ENCODE assay signal across 2 cellular contexts in the genomic region with DNA sequence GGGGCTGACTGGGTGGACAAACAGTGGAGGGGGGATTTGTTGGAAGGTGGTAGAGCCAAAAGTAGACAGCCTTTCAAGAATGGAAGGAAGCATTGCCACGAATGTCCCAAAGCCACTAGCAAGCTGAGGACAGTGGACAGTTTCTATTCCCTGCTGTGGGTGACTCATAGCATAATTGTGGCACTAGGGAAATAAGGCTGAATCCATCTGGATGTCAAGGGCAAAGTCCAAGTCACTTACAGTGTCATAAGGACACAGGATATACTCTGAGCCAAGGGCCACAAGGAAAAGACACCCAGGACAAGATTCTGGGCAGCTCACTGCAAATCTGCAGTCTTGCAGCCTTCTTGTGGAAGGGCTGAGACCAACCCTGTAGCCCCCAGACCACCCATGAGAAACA.
TF ChIP-seq lines count a peak whose summit lies in the region.

No MANE protein-coding gene starts in this region.

TF ChIP-seq in H1, 55 proteins besides CTCF, POLR2A, EP300 and RAD21:
- TF ChIP-seq SP2 (IDR thresholded peaks at IDR 0.05; ENCODE audit: low read length) (no peak), POU5F1 (IDR thresholded peaks at IDR 0.05; ENCODE audit: low read depth, low read length) (no peak), JUN (IDR thresholded peaks at IDR 0.05; ENCODE audit: low read depth, low read length) (no peak), TAF7 (optimal IDR thresholded peaks at IDR 0.05; ENCODE audit: borderline replicate concordance, low read depth, low read length) (no peak), GTF2F1 (IDR thresholded peaks at IDR 0.05; ENCODE audit: borderline replicate concordance, low read depth, low read length) (no peak), BCL11A (IDR thresholded peaks at IDR 0.05; ENCODE audit: low read depth in 2 of 2, low read length in 2 of 2) (no peak), CHD2 (IDR thresholded peaks at IDR 0.05; ENCODE audit: low read length) (no peak), EGR1 (IDR thresholded peaks at IDR 0.05; ENCODE audit: borderline replicate concordance, low read depth, low read length) (no peak), EZH2 (IDR thresholded peaks at IDR 0.05; ENCODE audit: low read depth, low read length, severe bottlenecking) (no peak), RNF2 (IDR thresholded peaks at IDR 0.05; ENCODE audit: borderline replicate concordance, low read depth, low read length, missing control alignments, poor library complexity, severe bottlenecking) (no peak), BRCA1 (IDR thresholded peaks at IDR 0.05; ENCODE audit: low read depth, low read length) (no peak), SAP30 (IDR thresholded peaks at IDR 0.05; ENCODE audit: insufficient read depth, insufficient replicate concordance, low read length) (no peak), NRF1 (IDR thresholded peaks at IDR 0.05; ENCODE audit: low read depth, low read length) (no peak), BACH1 (IDR thresholded peaks at IDR 0.05; ENCODE audit: low read length) (no peak), CHD1 (IDR thresholded peaks at IDR 0.05; ENCODE audit: low read depth, low read length) (no peak), SIX5 (IDR thresholded peaks at IDR 0.05; ENCODE audit: low read depth, low read length) (no peak), KDM1A (IDR thresholded peaks at IDR 0.05; ENCODE audit: borderline replicate concordance, low read length) (no peak), KDM5A (IDR thresholded peaks at IDR 0.05; ENCODE audit: low read length) (no peak)
- TF ChIP-seq, protein P1, sequence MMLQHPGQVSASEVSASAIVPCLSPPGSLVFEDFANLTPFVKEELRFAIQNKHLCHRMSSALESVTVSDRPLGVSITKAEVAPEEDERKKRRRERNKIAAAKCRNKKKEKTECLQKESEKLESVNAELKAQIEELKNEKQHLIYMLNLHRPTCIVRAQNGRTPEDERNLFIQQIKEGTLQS (IDR thresholded peaks at IDR 0.05; ENCODE audit: insufficient read depth, low read depth, low read length) = no peak

TF ChIP-seq in SK-N-SH treated with all-trans-retinoic acid at 6 μM for 48 hours, 23 proteins besides CTCF, POLR2A, EP300 and RAD21:
- TF ChIP-seq, protein P2, sequence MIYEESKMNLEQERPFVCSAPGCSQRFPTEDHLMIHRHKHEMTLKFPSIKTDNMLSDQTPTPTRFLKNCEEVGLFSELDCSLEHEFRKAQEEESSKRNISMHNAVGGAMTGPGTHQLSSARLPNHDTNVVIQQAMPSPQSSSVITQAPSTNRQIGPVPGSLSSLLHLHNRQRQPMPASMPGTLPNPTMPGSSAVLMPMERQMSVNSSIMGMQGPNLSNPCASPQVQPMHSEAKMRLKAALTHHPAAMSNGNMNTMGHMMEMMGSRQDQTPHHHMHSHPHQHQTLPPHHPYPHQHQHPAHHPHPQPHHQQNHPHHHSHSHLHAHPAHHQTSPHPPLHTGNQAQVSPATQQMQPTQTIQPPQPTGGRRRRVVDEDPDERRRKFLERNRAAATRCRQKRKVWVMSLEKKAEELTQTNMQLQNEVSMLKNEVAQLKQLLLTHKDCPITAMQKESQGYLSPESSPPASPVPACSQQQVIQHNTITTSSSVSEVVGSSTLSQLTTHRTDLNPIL (CRISPR knock-in tag; IDR thresholded peaks at IDR 0.05; ENCODE audit: low read depth) = no peak
- TF ChIP-seq ARNTL (CRISPR knock-in tag; IDR thresholded peaks at IDR 0.05; ENCODE audit: borderline replicate concordance, low read depth) (no peak), GLIS3 (CRISPR knock-in tag; IDR thresholded peaks at IDR 0.05) (no peak), ESRRG (CRISPR knock-in tag; IDR thresholded peaks at IDR 0.05) (no peak), ISL1 (CRISPR knock-in tag; IDR thresholded peaks at IDR 0.05) (no peak), RARB (CRISPR knock-in tag; IDR thresholded peaks at IDR 0.05) (no peak), TCF4 (CRISPR knock-in tag; IDR thresholded peaks at IDR 0.05; ENCODE audit: borderline replicate concordance) (no peak), OSR1 (CRISPR knock-in tag; IDR thresholded peaks at IDR 0.05) (no peak), ZNF565 (CRISPR knock-in tag; conservative IDR thresholded peaks at IDR 0.05; ENCODE audit: low read depth) (no peak), ZC3H10 (CRISPR knock-in tag; IDR thresholded peaks at IDR 0.05) (no peak), ZFP3 (CRISPR knock-in tag; IDR thresholded peaks at IDR 0.05) (no peak), BACH2 (CRISPR knock-in tag; IDR thresholded peaks at IDR 0.05; ENCODE audit: borderline replicate concordance) (no peak), CSDC2 (CRISPR knock-in tag; IDR thresholded peaks at IDR 0.05) (no peak), ZNF8 (CRISPR knock-in tag; IDR thresholded peaks at IDR 0.05) (no peak)
- TF ChIP-seq, protein P3, sequence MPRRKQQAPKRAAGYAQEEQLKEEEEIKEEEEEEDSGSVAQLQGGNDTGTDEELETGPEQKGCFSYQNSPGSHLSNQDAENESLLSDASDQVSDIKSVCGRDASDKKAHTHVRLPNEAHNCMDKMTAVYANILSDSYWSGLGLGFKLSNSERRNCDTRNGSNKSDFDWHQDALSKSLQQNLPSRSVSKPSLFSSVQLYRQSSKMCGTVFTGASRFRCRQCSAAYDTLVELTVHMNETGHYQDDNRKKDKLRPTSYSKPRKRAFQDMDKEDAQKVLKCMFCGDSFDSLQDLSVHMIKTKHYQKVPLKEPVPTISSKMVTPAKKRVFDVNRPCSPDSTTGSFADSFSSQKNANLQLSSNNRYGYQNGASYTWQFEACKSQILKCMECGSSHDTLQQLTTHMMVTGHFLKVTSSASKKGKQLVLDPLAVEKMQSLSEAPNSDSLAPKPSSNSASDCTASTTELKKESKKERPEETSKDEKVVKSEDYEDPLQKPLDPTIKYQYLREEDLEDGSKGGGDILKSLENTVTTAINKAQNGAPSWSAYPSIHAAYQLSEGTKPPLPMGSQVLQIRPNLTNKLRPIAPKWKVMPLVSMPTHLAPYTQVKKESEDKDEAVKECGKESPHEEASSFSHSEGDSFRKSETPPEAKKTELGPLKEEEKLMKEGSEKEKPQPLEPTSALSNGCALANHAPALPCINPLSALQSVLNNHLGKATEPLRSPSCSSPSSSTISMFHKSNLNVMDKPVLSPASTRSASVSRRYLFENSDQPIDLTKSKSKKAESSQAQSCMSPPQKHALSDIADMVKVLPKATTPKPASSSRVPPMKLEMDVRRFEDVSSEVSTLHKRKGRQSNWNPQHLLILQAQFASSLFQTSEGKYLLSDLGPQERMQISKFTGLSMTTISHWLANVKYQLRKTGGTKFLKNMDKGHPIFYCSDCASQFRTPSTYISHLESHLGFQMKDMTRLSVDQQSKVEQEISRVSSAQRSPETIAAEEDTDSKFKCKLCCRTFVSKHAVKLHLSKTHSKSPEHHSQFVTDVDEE (CRISPR knock-in tag; IDR thresholded peaks at IDR 0.05) = no peak
- TF ChIP-seq, protein P4, sequence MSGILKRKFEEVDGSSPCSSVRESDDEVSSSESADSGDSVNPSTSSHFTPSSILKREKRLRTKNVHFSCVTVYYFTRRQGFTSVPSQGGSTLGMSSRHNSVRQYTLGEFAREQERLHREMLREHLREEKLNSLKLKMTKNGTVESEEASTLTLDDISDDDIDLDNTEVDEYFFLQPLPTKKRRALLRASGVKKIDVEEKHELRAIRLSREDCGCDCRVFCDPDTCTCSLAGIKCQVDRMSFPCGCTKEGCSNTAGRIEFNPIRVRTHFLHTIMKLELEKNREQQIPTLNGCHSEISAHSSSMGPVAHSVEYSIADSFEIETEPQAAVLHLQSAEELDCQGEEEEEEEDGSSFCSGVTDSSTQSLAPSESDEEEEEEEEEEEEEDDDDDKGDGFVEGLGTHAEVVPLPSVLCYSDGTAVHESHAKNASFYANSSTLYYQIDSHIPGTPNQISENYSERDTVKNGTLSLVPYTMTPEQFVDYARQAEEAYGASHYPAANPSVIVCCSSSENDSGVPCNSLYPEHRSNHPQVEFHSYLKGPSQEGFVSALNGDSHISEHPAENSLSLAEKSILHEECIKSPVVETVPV (CRISPR knock-in tag; IDR thresholded peaks at IDR 0.05) = no peak
- TF ChIP-seq, protein P5, sequence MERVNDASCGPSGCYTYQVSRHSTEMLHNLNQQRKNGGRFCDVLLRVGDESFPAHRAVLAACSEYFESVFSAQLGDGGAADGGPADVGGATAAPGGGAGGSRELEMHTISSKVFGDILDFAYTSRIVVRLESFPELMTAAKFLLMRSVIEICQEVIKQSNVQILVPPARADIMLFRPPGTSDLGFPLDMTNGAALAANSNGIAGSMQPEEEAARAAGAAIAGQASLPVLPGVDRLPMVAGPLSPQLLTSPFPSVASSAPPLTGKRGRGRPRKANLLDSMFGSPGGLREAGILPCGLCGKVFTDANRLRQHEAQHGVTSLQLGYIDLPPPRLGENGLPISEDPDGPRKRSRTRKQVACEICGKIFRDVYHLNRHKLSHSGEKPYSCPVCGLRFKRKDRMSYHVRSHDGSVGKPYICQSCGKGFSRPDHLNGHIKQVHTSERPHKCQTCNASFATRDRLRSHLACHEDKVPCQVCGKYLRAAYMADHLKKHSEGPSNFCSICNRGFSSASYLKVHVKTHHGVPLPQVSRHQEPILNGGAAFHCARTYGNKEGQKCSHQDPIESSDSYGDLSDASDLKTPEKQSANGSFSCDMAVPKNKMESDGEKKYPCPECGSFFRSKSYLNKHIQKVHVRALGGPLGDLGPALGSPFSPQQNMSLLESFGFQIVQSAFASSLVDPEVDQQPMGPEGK (CRISPR knock-in tag; IDR thresholded peaks at IDR 0.05; ENCODE audit: borderline replicate concordance) = no peak
- TF ChIP-seq, protein P6, sequence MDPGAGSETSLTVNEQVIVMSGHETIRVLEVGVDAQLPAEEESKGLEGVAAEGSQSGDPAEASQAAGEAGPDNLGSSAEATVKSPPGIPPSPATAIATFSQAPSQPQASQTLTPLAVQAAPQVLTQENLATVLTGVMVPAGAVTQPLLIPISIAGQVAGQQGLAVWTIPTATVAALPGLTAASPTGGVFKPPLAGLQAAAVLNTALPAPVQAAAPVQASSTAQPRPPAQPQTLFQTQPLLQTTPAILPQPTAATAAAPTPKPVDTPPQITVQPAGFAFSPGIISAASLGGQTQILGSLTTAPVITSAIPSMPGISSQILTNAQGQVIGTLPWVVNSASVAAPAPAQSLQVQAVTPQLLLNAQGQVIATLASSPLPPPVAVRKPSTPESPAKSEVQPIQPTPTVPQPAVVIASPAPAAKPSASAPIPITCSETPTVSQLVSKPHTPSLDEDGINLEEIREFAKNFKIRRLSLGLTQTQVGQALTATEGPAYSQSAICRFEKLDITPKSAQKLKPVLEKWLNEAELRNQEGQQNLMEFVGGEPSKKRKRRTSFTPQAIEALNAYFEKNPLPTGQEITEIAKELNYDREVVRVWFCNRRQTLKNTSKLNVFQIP (CRISPR knock-in tag; IDR thresholded peaks at IDR 0.05; ENCODE audit: borderline replicate concordance, low read depth) = no peak
TF ChIP-seq in SK-N-SH treated with all-trans-retinoic acid at 6 μM for 48 hours: peak in this region for 0.
